27 cellular contexts compared by ENCODE assay signal in genomic region chr11:42175203-42175602, GRCh38.
DNase-seq lines count a peak whose midpoint lies in the region; ATAC-seq and TF ChIP-seq lines count a peak whose summit lies in the region.
"Had no signal": no experiment of that assay in that cellular context is flagged by ENCODE, and none has a peak within 500 bp of the region (broad histone marks: within the 10 kb centered on the region; RNA-seq: fewer than 3 reads in every experiment).

No MANE protein-coding gene starts in this region.

- H3K27ac Mint-ChIP-seq in CD4-positive, alpha-beta memory T cell: no peak overlapping the region
- H3K27ac Mint-ChIP-seq: activated CD4-positive, alpha-beta T cell treated with anti-CD3 and anti-CD28 coated beads, Interleukin-2, amount 10 ng/mL, durations not matched to agents 24 days and 14 days; activated CD8-positive, alpha-beta memory T cell treated with anti-CD3 and anti-CD28 coated beads, Interleukin-2, amount 10 ng/mL, durations not matched to agents 7 days and 5 days; activated naive CD4-positive, alpha-beta T cell treated with anti-CD3 and anti-CD28 coated beads, Interleukin-2, amount 10 ng/mL, durations not matched to agents 7 days and 5 days; naive thymus-derived CD4-positive, alpha-beta T cell; stimulated activated naive CD8-positive, alpha-beta T cell treated with anti-CD3 and anti-CD28 coated beads, Interleukin-15, Interleukin-2, amounts not matched to agents 100 ng/mL and 50 ng/mL, for 24 hours had no signal

- H3K27me3 Mint-ChIP-seq in CD4-positive, alpha-beta memory T cell: no peaks in the 10 kb centered on the region
- H3K27me3 Mint-ChIP-seq: activated CD4-positive, alpha-beta T cell treated with anti-CD3 and anti-CD28 coated beads, Interleukin-2, amount 10 ng/mL, durations not matched to agents 24 days and 14 days; activated CD8-positive, alpha-beta memory T cell treated with anti-CD3 and anti-CD28 coated beads, Interleukin-2, amount 10 ng/mL, durations not matched to agents 7 days and 5 days; activated naive CD4-positive, alpha-beta T cell treated with anti-CD3 and anti-CD28 coated beads, Interleukin-2, amount 10 ng/mL, durations not matched to agents 7 days and 5 days; naive thymus-derived CD4-positive, alpha-beta T cell; stimulated activated naive CD8-positive, alpha-beta T cell treated with anti-CD3 and anti-CD28 coated beads, Interleukin-15, Interleukin-2, amounts not matched to agents 100 ng/mL and 50 ng/mL, for 24 hours had no signal

- no peaks in the 10 kb centered on the region for H3K9me3 ChIP-seq in GM23248 (ENCODE audit: low read depth)
- no peaks in the 10 kb centered on the region for H3K9me3 ChIP-seq in CD4-positive, alpha-beta memory T cell (ENCODE audit: control insufficient read depth in 1 of 2, low read length in 2 of 2)
- no peaks in the 10 kb centered on the region for H3K9me3 ChIP-seq in aorta (ENCODE audit: control insufficient read depth, low read length)
- H3K9me3 ChIP-seq: A549, esophagus muscularis mucosa had no signal

- H3K27me3 ChIP-seq in GM23248 (replicated peaks; ENCODE audit: insufficient read depth): no peaks in the 10 kb centered on the region
- H3K27me3 ChIP-seq in CD4-positive, alpha-beta memory T cell (ENCODE audit: insufficient read depth, low read length): no peaks in the 10 kb centered on the region
- no peaks in the 10 kb centered on the region for H3K27me3 ChIP-seq in aorta (ENCODE audit: control insufficient read depth in 1 of 2, insufficient read depth in 2 of 2, low read length in 1 of 2)
- H3K27me3 ChIP-seq: esophagus muscularis mucosa had no signal

- POLR2A ChIA-PET in CD4-positive, alpha-beta memory T cell (lab: Charles Lee; ENCODE audit: partially characterized antibody): no interaction called here

- H3K36me3 Mint-ChIP-seq in CD4-positive, alpha-beta memory T cell: no peaks in the 10 kb centered on the region
- H3K36me3 Mint-ChIP-seq: activated CD8-positive, alpha-beta memory T cell treated with anti-CD3 and anti-CD28 coated beads, Interleukin-2, amount 10 ng/mL, durations not matched to agents 7 days and 5 days; activated naive CD4-positive, alpha-beta T cell treated with anti-CD3 and anti-CD28 coated beads, Interleukin-2, amount 10 ng/mL, durations not matched to agents 7 days and 5 days had no signal

- no peak overlapping the region for H3K27ac ChIP-seq in GM23248
- H3K27ac ChIP-seq in CD4-positive, alpha-beta memory T cell (ENCODE audit: low read depth, low read length): no peak overlapping the region
- H3K27ac ChIP-seq in aorta (ENCODE audit: low read depth in 1 of 2, low read length in 2 of 2): no peak overlapping the region
- H3K27ac ChIP-seq: A549, esophagus muscularis mucosa had no signal

- H3F3A ChIP-seq in GM23248 (ENCODE audit: insufficient read depth): no peaks in the 10 kb centered on the region

- intact Hi-C loops in CD4-positive, alpha-beta memory T cell (cut with micrococcal nuclease): no loop called here
- intact Hi-C loops in aorta (cut with DNase I): no loop called here

- no peaks in the 10 kb centered on the region for H3K79me2 ChIP-seq in GM23248 (ENCODE audit: insufficient read depth)

- H3K9ac ChIP-seq in GM23248: no peak overlapping the region

- no peaks in the 10 kb centered on the region for H4K20me1 ChIP-seq in GM23248 (ENCODE audit: insufficient read depth)

- CTCF ChIA-PET in CD4-positive, alpha-beta memory T cell (lab: Charles Lee; ENCODE audit: partially characterized antibody): no interaction called here

- no peak overlapping the region for H3K4me3 Mint-ChIP-seq in CD4-positive, alpha-beta memory T cell
- H3K4me3 Mint-ChIP-seq: activated CD4-positive, alpha-beta T cell treated with anti-CD3 and anti-CD28 coated beads, Interleukin-2, amount 10 ng/mL, durations not matched to agents 24 days and 14 days; activated CD8-positive, alpha-beta memory T cell treated with anti-CD3 and anti-CD28 coated beads, Interleukin-2, amount 10 ng/mL, durations not matched to agents 7 days and 5 days; activated naive CD4-positive, alpha-beta T cell treated with anti-CD3 and anti-CD28 coated beads, Interleukin-2, amount 10 ng/mL, durations not matched to agents 7 days and 5 days; naive thymus-derived CD4-positive, alpha-beta T cell; stimulated activated naive CD8-positive, alpha-beta T cell treated with anti-CD3 and anti-CD28 coated beads, Interleukin-15, Interleukin-2, amounts not matched to agents 100 ng/mL and 50 ng/mL, for 24 hours had no signal

- DNase-seq in AG08395 (ENCODE audit: low spot score) (peak; percentile 40), GM23248 (peak; percentile 0), astrocyte of the cerebellum (ENCODE audit: low read depth) (peak; percentile 2), fibroblast of villous mesenchyme (ENCODE audit: low read depth) (peak; percentile 4), Kasumi-1 (lab: John Stamatoyannopoulos, UW) (no peak), aorta (no peak)
- no peak for DNase-seq in CD4-positive, alpha-beta memory T cell
- DNase-seq: activated CD4-positive, alpha-beta T cell treated with anti-CD3 and anti-CD28 coated beads, Interleukin-2, amount 10 ng/mL, durations not matched to agents 24 days and 14 days; activated CD8-positive, alpha-beta memory T cell treated with anti-CD3 and anti-CD28 coated beads, Interleukin-2, amount 10 ng/mL, durations not matched to agents 7 days and 5 days; activated naive CD4-positive, alpha-beta T cell treated with anti-CD3 and anti-CD28 coated beads, Interleukin-2, amount 10 ng/mL, durations not matched to agents 7 days and 5 days; anterior cingulate cortex; C1 segment of cervical spinal cord; effector CD8-positive, alpha-beta T cell; KBM-7; left colon; naive thymus-derived CD4-positive, alpha-beta T cell; NCI-H1048; NCI-H187 treated with DMSO at 0.1 percent for 48 hours; stimulated activated CD4-positive, alpha-beta T cell treated with anti-CD3 and anti-CD28 coated beads, Interleukin-12 subunit alpha, Interleukin-12 subunit beta, amount 100 ng/mL, for 4 hours; stimulated activated CD4-positive, alpha-beta T cell treated with anti-CD3 and anti-CD28 coated beads, Interleukin-4, amount 100 ng/mL, for 4 hours; T-helper 1 cell; trophoblast cell had no signal

- H3K36me3 ChIP-seq in GM23248 (ENCODE audit: low read depth) (no peaks in the 10 kb centered on the region), aorta (ENCODE audit: control insufficient read depth in 1 of 2, insufficient read depth in 2 of 2, low read length in 1 of 2) (no peaks in the 10 kb centered on the region)
- no peaks in the 10 kb centered on the region for H3K36me3 ChIP-seq in CD4-positive, alpha-beta memory T cell (ENCODE audit: insufficient read depth, low read length)
- H3K36me3 ChIP-seq: esophagus muscularis mucosa had no signal

- in situ Hi-C loops in GM23248 (cut with MboI): no loop called here
- in situ Hi-C loops in astrocyte of the cerebellum (cut with HindIII; ENCODE audit: low sequenced_read_pairs): no loop called here

- H3K4me3 ChIP-seq in GM23248 (no peak overlapping the region), astrocyte of the cerebellum (ENCODE audit: low read depth, low read length) (no peak overlapping the region), fibroblast of villous mesenchyme (ENCODE audit: low read depth, low read length) (no peak overlapping the region), aorta (ENCODE audit: low read length in 2 of 2) (no peak overlapping the region)
- no peak overlapping the region for H3K4me3 ChIP-seq in CD4-positive, alpha-beta memory T cell (ENCODE audit: low read length in 2 of 2)
- H3K4me3 ChIP-seq: A549, esophagus muscularis mucosa had no signal

- peaks cover 3 to 19% (median 14%) of the 10 kb centered on the region in 8 donors for H3K9me3 Mint-ChIP-seq in CD4-positive, alpha-beta memory T cell

- 20 to 36% methylated on average over 1 of the region's 1 CpG for WGBS in GM23248 (ENCODE audit: low coverage in 1 of 2, low lambda C conversion rate in 2 of 2, missing lambda C conversion rate in 2 of 2), 2 experiments
- whole genome bisulfite sequencing in aorta, 2 donors: 81 to 85% methylated on average over 1 of the region's 1 CpG

- TF ChIP-seq CTCF in astrocyte of the cerebellum (IDR thresholded peaks at IDR 0.05; ENCODE audit: low read depth, low read length, missing control alignments) (no peak), fibroblast of villous mesenchyme (IDR thresholded peaks at IDR 0.05; ENCODE audit: insufficient read depth, low read depth, low read length) (no peak)

- H3K4me1 ChIP-seq in GM23248 (ENCODE audit: insufficient read depth) (no peaks in the 10 kb centered on the region), aorta (ENCODE audit: control insufficient read depth in 1 of 2, insufficient read depth in 2 of 2, low read length in 2 of 2) (no peaks in the 10 kb centered on the region)
- no peaks in the 10 kb centered on the region for H3K4me1 ChIP-seq in CD4-positive, alpha-beta memory T cell (ENCODE audit: insufficient read depth, low read length)
- H3K4me1 ChIP-seq: A549, esophagus muscularis mucosa had no signal

- no peak overlapping the region for H2AFZ ChIP-seq in GM23248

- H3K4me1 Mint-ChIP-seq in CD4-positive, alpha-beta memory T cell: no peaks in the 10 kb centered on the region
- H3K4me1 Mint-ChIP-seq: activated CD4-positive, alpha-beta T cell treated with anti-CD3 and anti-CD28 coated beads, Interleukin-2, amount 10 ng/mL, durations not matched to agents 24 days and 14 days; activated CD8-positive, alpha-beta memory T cell treated with anti-CD3 and anti-CD28 coated beads, Interleukin-2, amount 10 ng/mL, durations not matched to agents 7 days and 5 days; activated naive CD4-positive, alpha-beta T cell treated with anti-CD3 and anti-CD28 coated beads, Interleukin-2, amount 10 ng/mL, durations not matched to agents 7 days and 5 days; naive thymus-derived CD4-positive, alpha-beta T cell had no signal

- no peaks in the 10 kb centered on the region for H3K9me2 ChIP-seq in GM23248 (ENCODE audit: insufficient read depth)

- ATAC-seq in HG02970 (IDR thresholded peaks at IDR 0.05; ENCODE audit: low FRiP score, unreplicated experiment): no peak
- ATAC-seq in aorta (ENCODE audit: low FRiP score): no peak
- ATAC-seq: A549; activated CD8-positive, alpha-beta memory T cell treated with anti-CD3 and anti-CD28 coated beads, Interleukin-2, amount 10 ng/mL, durations not matched to agents 7 days and 5 days; HCT116; left colon; naive thymus-derived CD4-positive, alpha-beta T cell had no signal

- no peak overlapping the region for H3K4me2 ChIP-seq in GM23248 (ENCODE audit: unreplicated experiment)
- H3K4me2 ChIP-seq: A549 had no signal

Comparison
In these comparisons a context has a peak if more than half of its experiments do, and no peak if none do; other contexts are left out.
1. DNase-seq: peak in AG08395 (single experiment), GM23248 (single experiment), astrocyte of the cerebellum (single experiment) and fibroblast of villous mesenchyme (single experiment); none in CD4-positive, alpha-beta memory T cell (0 of 5), Kasumi-1 (0 of 2) and aorta (0 of 2).